Comparison of ENCODE assay signal across 25 cellular contexts in the genomic region with DNA sequence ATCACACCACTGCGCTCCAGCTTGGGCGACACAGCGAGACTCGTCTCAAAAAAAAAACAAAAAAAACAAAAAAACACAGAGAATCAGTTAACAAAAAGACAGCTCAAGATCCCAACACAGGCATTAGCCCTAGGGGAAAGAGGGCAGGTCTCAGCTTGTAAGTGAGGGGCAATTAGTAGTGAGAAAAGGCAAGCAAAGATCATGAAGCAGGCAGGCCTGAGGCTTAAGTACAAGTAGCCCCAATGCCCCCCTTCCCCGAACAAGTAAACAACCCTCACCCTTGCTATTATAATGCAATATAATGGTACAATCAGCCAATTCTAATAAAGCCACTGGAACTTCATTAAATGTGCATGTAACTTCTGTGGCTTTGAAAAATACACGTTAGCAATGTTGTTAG. TPM values are rescaled to one million over a fixed set of nuclear protein-coding genes. Genes with fewer than 3 reads are reported as not detected.
A peak's percentile ranks its signal among the peaks of the same experiment; 100 is the strongest.
DNase-seq lines count a peak whose midpoint lies in the region; FAIRE-seq and TF ChIP-seq lines count a peak whose summit lies in the region.
"Had no signal": no experiment of that assay in that cellular context is flagged by ENCODE, and none has a peak within 500 bp of the region (broad histone marks: within the 10 kb centered on the region; RNA-seq: fewer than 3 reads in every experiment).

No MANE protein-coding gene starts in this region.

- peaks cover under 1% of the 10 kb centered on the region for H3K79me2 ChIP-seq in neural progenitor cell (ENCODE audit: low read depth)

- no peak for FAIRE-seq in D721Med (lab: Jason Lieb, UNC)
- FAIRE-seq: colon, frontal cortex had no signal

- H3K27me3 ChIP-seq in HUES64 (ENCODE audit: insufficient read depth, low read length) (no peaks in the 10 kb centered on the region), neural progenitor cell (no peaks in the 10 kb centered on the region)
- H3K27me3 ChIP-seq: brain microvascular endothelial cell, neutrophil, upper lobe of right lung had no signal

- no peaks in the 10 kb centered on the region for H3K9me3 ChIP-seq in HUES64 (ENCODE audit: insufficient read depth, low read depth, low read length)
- H3K9me3 ChIP-seq in neural progenitor cell (ENCODE audit: low read depth) = no peaks in the 10 kb centered on the region
- H3K9me3 ChIP-seq: neutrophil, upper lobe of right lung had no signal

- peaks cover 13% of the 10 kb centered on the region for H4K20me1 ChIP-seq in neural progenitor cell (ENCODE audit: low read depth)

- H3K27me3 Mint-ChIP-seq in neural progenitor cell (ENCODE audit: insufficient read depth, low read depth) = peaks cover 7% of the 10 kb centered on the region
- H3K27me3 Mint-ChIP-seq: activated CD4-positive, alpha-beta memory T cell treated with anti-CD3 and anti-CD28 coated beads for 36 hours; effector memory CD8-positive, alpha-beta T cell had no signal

- no peaks in the 10 kb centered on the region for H3K36me3 ChIP-seq in HUES64 (ENCODE audit: insufficient read depth, low read length)
- H3K36me3 ChIP-seq in neural progenitor cell = no peaks in the 10 kb centered on the region
- H3K36me3 ChIP-seq: brain microvascular endothelial cell, neutrophil, upper lobe of right lung had no signal

- H2AFZ ChIP-seq in neural progenitor cell (replicated peaks) = no peak overlapping the region
- H2AFZ ChIP-seq: PC-9 had no signal

- H3K27ac Mint-ChIP-seq in neural progenitor cell = no peak overlapping the region
- H3K27ac Mint-ChIP-seq: activated CD4-positive, alpha-beta memory T cell treated with anti-CD3 and anti-CD28 coated beads for 36 hours; effector memory CD8-positive, alpha-beta T cell had no signal

- DNase-seq in DMS79 treated with DMSO at 0.1 percent for 48 hours (lab: John Stamatoyannopoulos, UW) (peak; percentile 13), caudate nucleus (lab: John Stamatoyannopoulos, UW) (no peak), neural progenitor cell (ENCODE audit: low spot score) (peak; percentile 18), D721Med (ENCODE audit: insufficient read length, low spot score) (no peak), GF-D8 (lab: John Stamatoyannopoulos, UW) (no peak)
- no peak for DNase-seq in activated T-cell treated with anti-CD3 and anti-CD28 coated beads, Interleukin-2, amount 50 U/mL, for 1 hour
- DNase-seq: ACHN; activated CD4-positive, alpha-beta memory T cell treated with anti-CD3 and anti-CD28 coated beads for 36 hours; activated CD4-positive, CD25-positive, alpha-beta regulatory T cell; activated gamma-delta T cell; activated T-cell treated with anti-CD3 and anti-CD28 coated beads for 4 hours; brain microvascular endothelial cell; effector memory CD8-positive, alpha-beta T cell; H7; NCI-H1092 treated with DMSO at 0.1 percent for 48 hours; PC-9; SIG-M5; stimulated activated CD4-positive, alpha-beta T cell treated with anti-CD3 and anti-CD28 coated beads, Interleukin-1b, Interleukin-23, amount 100 ng/mL, for 48 hours; upper lobe of right lung had no signal

- no peaks in the 10 kb centered on the region for H3K4me1 Mint-ChIP-seq in neural progenitor cell

- no peak overlapping the region for H3K4me2 ChIP-seq in neural progenitor cell
- H3K4me2 ChIP-seq: PC-9 had no signal

- H3K9ac ChIP-seq in HUES64 (ENCODE audit: low read depth, low read length) = no peak overlapping the region
- H3K9ac ChIP-seq in neural progenitor cell = no peak overlapping the region

- H3K27ac ChIP-seq in HUES64 (ENCODE audit: low read depth, low read length) (peak overlapping the region; percentile 14; the same call in 1 of the 2 replicates), caudate nucleus (ENCODE audit: low read depth, low read length) (peak overlapping the region; percentile 36), neural progenitor cell (no peak overlapping the region)
- H3K27ac ChIP-seq: brain microvascular endothelial cell, neutrophil, PC-9, skin epidermis, upper lobe of right lung had no signal

- H3K36me3 Mint-ChIP-seq in neural progenitor cell = peaks cover 54% of the 10 kb centered on the region
- H3K36me3 Mint-ChIP-seq: activated CD4-positive, alpha-beta memory T cell treated with anti-CD3 and anti-CD28 coated beads for 36 hours had no signal

- peaks cover 3% of the 10 kb centered on the region for H3F3A ChIP-seq in neural progenitor cell (ENCODE audit: low read depth)

- H3K4me3 Mint-ChIP-seq in neural progenitor cell = no peak overlapping the region
- H3K4me3 Mint-ChIP-seq: activated CD4-positive, alpha-beta memory T cell treated with anti-CD3 and anti-CD28 coated beads for 36 hours; effector memory CD8-positive, alpha-beta T cell had no signal

- no peak for TF ChIP-seq CTCF in neural progenitor cell (IDR thresholded peaks at IDR 0.05)
- no peak for TF ChIP-seq CTCF in D721Med (IDR thresholded peaks at IDR 0.05; ENCODE audit: insufficient read depth, missing control alignments)

- peaks cover 7% of the 10 kb centered on the region for H3K4me1 ChIP-seq in HUES64 (ENCODE audit: insufficient read depth, low read length)
- peaks cover 27% of the 10 kb centered on the region for H3K4me1 ChIP-seq in neural progenitor cell

- H3K4me3 ChIP-seq in HUES64 (ENCODE audit: low read length) = no peak overlapping the region
- H3K4me3 ChIP-seq in neural progenitor cell = no peak overlapping the region
- H3K4me3 ChIP-seq: lung, PC-9, skin epidermis, upper lobe of right lung had no signal

- peaks cover 58% of the 10 kb centered on the region for H3K9me3 Mint-ChIP-seq in neural progenitor cell
- H3K9me3 Mint-ChIP-seq: activated CD4-positive, alpha-beta memory T cell treated with anti-CD3 and anti-CD28 coated beads for 36 hours had no signal

- WGBS in HUES64 = 79% methylated on average over 6 of the region's 6 CpGs

RNA-seq across cellular contexts. Expression of gene ADGRA3, which starts 17.0 kb away (rescaled TPM):
- 47.1 TPM for polyA plus RNA-seq in HUES64 (2013, experiment 1 of 2)
- polyA plus RNA-seq in HUES64 (2013, experiment 2 of 2) = 46.9 TPM
- 72.5 and 87.9 TPM in 2 replicates for total RNA-seq in neural progenitor cell (ENCODE audit: low replicate concordance)

Comparison
In these comparisons a context has a peak if more than half of its experiments do, and no peak if none do; other contexts are left out.
1. DNase-seq: peak in DMS79 treated with DMSO at 0.1 percent for 48 hours (single experiment) and neural progenitor cell (single experiment); none in caudate nucleus (0 of 61), activated T-cell treated with anti-CD3 and anti-CD28 coated beads, Interleukin-2, amount 50 U/mL, for 1 hour (single experiment), D721Med (single experiment) and GF-D8 (single experiment).